ENCODE assay signal across 18 cellular contexts in the genomic region with DNA sequence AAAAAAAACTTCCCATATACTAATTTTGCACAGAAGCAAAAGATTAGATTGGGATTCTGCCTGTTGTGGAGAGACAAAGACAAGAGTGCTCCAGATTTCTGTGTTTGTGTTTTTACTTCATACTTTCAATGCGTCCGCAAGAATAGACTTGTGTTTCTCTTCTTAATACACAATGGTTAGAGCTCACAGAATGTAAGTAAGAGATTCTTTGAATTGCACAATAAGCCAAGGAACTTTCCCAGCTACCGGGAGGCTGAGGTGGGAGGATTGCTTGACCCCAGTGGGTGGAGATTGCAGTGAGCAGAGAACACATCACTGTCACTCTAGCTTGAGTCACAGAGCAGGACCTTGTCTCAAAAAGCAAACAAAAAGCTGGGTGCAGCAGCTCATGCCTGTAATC.
DNase-seq lines count a peak whose midpoint lies in the region; ATAC-seq and TF ChIP-seq lines count a peak whose summit lies in the region.
"Had no signal": no experiment of that assay in that cellular context is flagged by ENCODE, and none has a peak within 500 bp of the region (broad histone marks: within the 10 kb centered on the region; RNA-seq: fewer than 3 reads in every experiment).

No MANE protein-coding gene starts in this region.

- H3K9me3 ChIP-seq in cardiac muscle cell (ENCODE audit: low read depth) = no peaks in the 10 kb centered on the region
- no peaks in the 10 kb centered on the region for H3K9me3 ChIP-seq in esophagus muscularis mucosa
- no peaks in the 10 kb centered on the region for H3K9me3 ChIP-seq in testis
- H3K9me3 ChIP-seq: HAP-1, MG63 had no signal

- no peak overlapping the region for H3K4me3 ChIP-seq in cardiac muscle cell
- no peak overlapping the region for H3K4me3 ChIP-seq in esophagus muscularis mucosa
- H3K4me3 ChIP-seq in testis = no peak overlapping the region
- H3K4me3 ChIP-seq: GM23338, HAP-1, MG63 had no signal

- peaks cover 24% of the 10 kb centered on the region for H3K4me1 ChIP-seq in cardiac muscle cell (ENCODE audit: low read depth)
- H3K4me1 ChIP-seq in esophagus muscularis mucosa = peaks cover 4 to 8% (median 5%) of the 10 kb centered on the region in 4 donors
- H3K4me1 ChIP-seq in testis = peaks cover 5% of the 10 kb centered on the region
- H3K4me1 ChIP-seq: HAP-1 had no signal

- H3K4me3 Mint-ChIP-seq in effector memory CD8-positive, alpha-beta T cell = no peak overlapping the region
- H3K4me3 Mint-ChIP-seq: B cell, CD14-positive monocyte, GM23338 had no signal

- TF ChIP-seq POLR2A in esophagus muscularis mucosa (IDR thresholded peaks at IDR 0.05; ENCODE audit: low read depth) (no peak), testis (IDR thresholded peaks at IDR 0.05) (no peak)

- TF ChIP-seq CTCF in cardiac muscle cell (IDR thresholded peaks at IDR 0.05; ENCODE audit: low read depth, low read length) = no peak
- no peak for TF ChIP-seq CTCF in esophagus muscularis mucosa (IDR thresholded peaks at IDR 0.05)
- TF ChIP-seq CTCF in testis (IDR thresholded peaks at IDR 0.05) = no peak

- H3K27ac Mint-ChIP-seq in effector memory CD8-positive, alpha-beta T cell = no peak overlapping the region
- H3K27ac Mint-ChIP-seq: B cell, GM23338 had no signal

- H3K36me3 ChIP-seq in cardiac muscle cell = no peaks in the 10 kb centered on the region
- no peaks in the 10 kb centered on the region for H3K36me3 ChIP-seq in esophagus muscularis mucosa
- H3K36me3 ChIP-seq in testis (ENCODE audit: low read depth, missing control alignments) = no peaks in the 10 kb centered on the region
- H3K36me3 ChIP-seq: HAP-1, MG63 had no signal

- no peak for TF ChIP-seq EP300 in esophagus muscularis mucosa (IDR thresholded peaks at IDR 0.05)

- no peaks in the 10 kb centered on the region for H3K4me1 Mint-ChIP-seq in effector memory CD8-positive, alpha-beta T cell (ENCODE audit: low read depth in 2 of 2)
- H3K4me1 Mint-ChIP-seq: CD14-positive monocyte, GM23338 had no signal

- DNase-seq in cardiac muscle cell (ENCODE audit: low read depth in 1 of 2, low spot score in 1 of 2) (peak in 1 of 2 donors; percentile 69), Right ventricle myocardium superior (no peak), amniotic epithelial cell (ENCODE audit: low read depth) (peak; percentile 86), esophagus muscularis mucosa (ENCODE audit: extremely low spot score) (peak; percentile 72), testis (peak; percentile 36), NCI-H774 (lab: John Stamatoyannopoulos, UW) (no peak)
- no peak for DNase-seq in effector memory CD8-positive, alpha-beta T cell
- DNase-seq: DMS53, GDM1, Kasumi-1, NCI-H2029, NCI-H524 treated with DMSO at 0.1 percent for 48 hours had no signal

- peaks cover 0 to 2% of the 10 kb centered on the region in 2 donors for H3K9me3 Mint-ChIP-seq in effector memory CD8-positive, alpha-beta T cell
- H3K9me3 Mint-ChIP-seq: GM23338 had no signal

- 82% methylated on average over 3 of the region's 3 CpGs for WGBS in esophagus muscularis mucosa
- whole genome bisulfite sequencing in testis, 2 donors = 69 to 70% methylated on average over 3 of the region's 3 CpGs

- H3K27me3 Mint-ChIP-seq in effector memory CD8-positive, alpha-beta T cell = no peaks in the 10 kb centered on the region
- H3K27me3 Mint-ChIP-seq: B cell had no signal

- intact Hi-C loops in Right ventricle myocardium superior (cut with DNase I) = loop anchor here (10.0 kb wide), 1 partner anchor 568 kb away; no protein-coding TSS in a partner anchor
- intact Hi-C loops in esophagus muscularis mucosa (cut with DNase I) = no loop called here
- intact Hi-C loops in testis (cut with DNase I; ENCODE audit: low total_unique reads) = no loop called here

- no peaks in the 10 kb centered on the region for H3K27me3 ChIP-seq in cardiac muscle cell
- H3K27me3 ChIP-seq in esophagus muscularis mucosa = no peaks in the 10 kb centered on the region
- no peaks in the 10 kb centered on the region for H3K27me3 ChIP-seq in testis
- H3K27me3 ChIP-seq: MG63 had no signal

- H3K27ac ChIP-seq in cardiac muscle cell = peak overlapping the region; percentile 85
- no peak overlapping the region for H3K27ac ChIP-seq in esophagus muscularis mucosa (replicated peaks in 1 of 4)
- no peak overlapping the region for H3K27ac ChIP-seq in testis

- ATAC-seq in Right ventricle myocardium superior (ENCODE audit: poor library complexity) (no peak), HG03565 (IDR thresholded peaks at IDR 0.05; ENCODE audit: unreplicated experiment) (no peak)
- ATAC-seq in effector memory CD8-positive, alpha-beta T cell (replicated peaks) = no peak

- H3K36me3 Mint-ChIP-seq in effector memory CD8-positive, alpha-beta T cell (ENCODE audit: insufficient read depth) = no peaks in the 10 kb centered on the region
- H3K36me3 Mint-ChIP-seq: CD14-positive monocyte had no signal

Comparison
In these comparisons a context has a peak if more than half of its experiments do, and no peak if none do; other contexts are left out.
1. DNase-seq: peak in amniotic epithelial cell (single experiment), esophagus muscularis mucosa (single experiment) and testis (single experiment); none in Right ventricle myocardium superior (single experiment), effector memory CD8-positive, alpha-beta T cell (0 of 3) and NCI-H774 (single experiment).